ENCODE assay signal across 16 cellular contexts in genomic region chr1:209815931-209816338, GRCh38. TPM values are rescaled to one million over a fixed set of nuclear protein-coding genes. Genes with fewer than 3 reads are reported as not detected.
A peak's percentile ranks its signal among the peaks of the same experiment; 100 is the strongest.
DNase-seq lines count a peak whose midpoint lies in the region; FAIRE-seq and TF ChIP-seq lines count a peak whose summit lies in the region.
"Had no signal": no experiment of that assay in that cellular context is flagged by ENCODE, and none has a peak within 500 bp of the region (broad histone marks: within the 10 kb centered on the region; RNA-seq: fewer than 3 reads in every experiment).

No MANE protein-coding gene starts in this region.

- H3K4me3 ChIP-seq in Caco-2 (ENCODE audit: low read depth, low read length) (no peak overlapping the region), HUES48 (ENCODE audit: low read depth, low read length) (no peak overlapping the region), keratinocyte (ENCODE audit: control insufficient read depth in 2 of 3, extremely low read depth in 1 of 3, insufficient read depth in 2 of 3, low read depth in 1 of 3, low read length in 3 of 3) (peak overlapping the region in 2 of 3 experiments; percentile 61 to 78)
- H3K4me3 ChIP-seq: transverse colon had no signal

- intact Hi-C loops in Caco-2 (cut with micrococcal nuclease; ENCODE audit: unreplicated experiment) = no loop called here
- intact Hi-C loops in activated T-helper 2 cell treated with anti-CD3 and anti-CD28 coated beads, Interferon-gamma antibody, Interleukin-2, Interleukin-4, amounts not matched to agents 10 μg/mL and 5 μg/mL and 100 μg/mL, durations not matched to agents 14 hours and 24 hours and 36 hours (cut with micrococcal nuclease) = no loop called here

- FAIRE-seq in keratinocyte (lab: Jason Lieb, UNC) = peak; percentile 98
- FAIRE-seq: kidney had no signal

- no peaks in the 10 kb centered on the region for H3K9me3 Mint-ChIP-seq in Caco-2 (ENCODE audit: unreplicated experiment)
- no peaks in the 10 kb centered on the region for H3K9me3 Mint-ChIP-seq in activated T-helper 2 cell treated with anti-CD3 and anti-CD28 coated beads, Interferon-gamma antibody, Interleukin-2, Interleukin-4, amounts not matched to agents 10 μg/mL and 5 μg/mL and 100 μg/mL, durations not matched to agents 14 hours and 24 hours and 36 hours
- H3K9me3 Mint-ChIP-seq: activated T-helper 1 cell treated with anti-CD3 and anti-CD28 coated beads, Interleukin-12 subunit alpha, Interleukin-12 subunit beta, Interleukin-2, Interleukin-4 antibody, amounts not matched to agents 30 ng/mL and 10 ng/mL and 1 ng/mL, durations not matched to agents 14 hours and 24 hours and 36 hours; brain; T-helper 2 cell treated with Interferon-gamma antibody and Interleukin-4, amounts not matched to agents 5 μg/mL and 100 μg/mL, for 36 hours had no signal

- DNase-seq in Caco-2 (peak in 1 of 2 experiments; percentile 72), keratinocyte (ENCODE audit: low read depth, low spot score) (peak; percentile 98), putamen (ENCODE audit: low spot score) (no peak), SIG-M5 treated with dmso at 0.1 percent for 504 hours (lab: John Stamatoyannopoulos, UW; ENCODE audit: unreplicated experiment) (no peak), glomerular visceral epithelial cell (ENCODE audit: extremely low spot score) (no peak), NCI-H774 (lab: John Stamatoyannopoulos, UW) (no peak)
- DNase-seq in activated T-helper 2 cell treated with anti-CD3 and anti-CD28 coated beads, Interferon-gamma antibody, Interleukin-2, Interleukin-4, amounts not matched to agents 10 μg/mL and 5 μg/mL and 100 μg/mL, durations not matched to agents 14 hours and 24 hours and 36 hours (ENCODE audit: low spot score) = no peak
- DNase-seq: activated CD4-positive, alpha-beta T cell treated with anti-CD3 and anti-CD28 coated beads for 4 hours; AML-193; effector CD4-positive, alpha-beta T cell; kidney; transverse colon had no signal

- H3K4me3 Mint-ChIP-seq in Caco-2 (ENCODE audit: unreplicated experiment) = peak overlapping the region; percentile 34
- H3K4me3 Mint-ChIP-seq in activated T-helper 2 cell treated with anti-CD3 and anti-CD28 coated beads, Interferon-gamma antibody, Interleukin-2, Interleukin-4, amounts not matched to agents 10 μg/mL and 5 μg/mL and 100 μg/mL, durations not matched to agents 14 hours and 24 hours and 36 hours (ENCODE audit: low read depth) = no peak overlapping the region
- H3K4me3 Mint-ChIP-seq: activated T-helper 1 cell treated with anti-CD3 and anti-CD28 coated beads, Interleukin-12 subunit alpha, Interleukin-12 subunit beta, Interleukin-2, Interleukin-4 antibody, amounts not matched to agents 30 ng/mL and 10 ng/mL and 1 ng/mL, durations not matched to agents 14 hours and 24 hours and 36 hours; T-helper 2 cell treated with Interferon-gamma antibody and Interleukin-4, amounts not matched to agents 5 μg/mL and 100 μg/mL, for 36 hours had no signal

- H3K27me3 Mint-ChIP-seq in Caco-2 (ENCODE audit: insufficient read depth, unreplicated experiment) = no peaks in the 10 kb centered on the region
- H3K27me3 Mint-ChIP-seq in activated T-helper 2 cell treated with anti-CD3 and anti-CD28 coated beads, Interferon-gamma antibody, Interleukin-2, Interleukin-4, amounts not matched to agents 10 μg/mL and 5 μg/mL and 100 μg/mL, durations not matched to agents 14 hours and 24 hours and 36 hours (ENCODE audit: low read depth) = peaks cover 15% of the 10 kb centered on the region

- peak overlapping the region; percentile 82 for H3K27ac Mint-ChIP-seq in Caco-2 (ENCODE audit: unreplicated experiment)
- H3K27ac Mint-ChIP-seq in activated T-helper 2 cell treated with anti-CD3 and anti-CD28 coated beads, Interferon-gamma antibody, Interleukin-2, Interleukin-4, amounts not matched to agents 10 μg/mL and 5 μg/mL and 100 μg/mL, durations not matched to agents 14 hours and 24 hours and 36 hours = peak overlapping the region; percentile 51
- H3K27ac Mint-ChIP-seq: activated T-helper 1 cell treated with anti-CD3 and anti-CD28 coated beads, Interleukin-12 subunit alpha, Interleukin-12 subunit beta, Interleukin-2, Interleukin-4 antibody, amounts not matched to agents 30 ng/mL and 10 ng/mL and 1 ng/mL, durations not matched to agents 14 hours and 24 hours and 36 hours; T-helper 2 cell treated with Interferon-gamma antibody and Interleukin-4, amounts not matched to agents 5 μg/mL and 100 μg/mL, for 36 hours had no signal

- peak overlapping the region; percentile 26 for H3K27ac ChIP-seq in HUES48 (ENCODE audit: low read depth, low read length)
- peak overlapping the region; percentile 100 for H3K27ac ChIP-seq in keratinocyte (ENCODE audit: control insufficient read depth, insufficient read depth, low read length)
- H3K27ac ChIP-seq: transverse colon had no signal

- H3K79me2 ChIP-seq in keratinocyte (ENCODE audit: control insufficient read depth, insufficient read depth, low read length) = no peaks in the 10 kb centered on the region

- BruUV-seq in Caco-2 (replicated peaks; lab: Mats Ljungman, UMichigan) = no TSS peak

- no peaks in the 10 kb centered on the region for H3K36me3 Mint-ChIP-seq in Caco-2 (ENCODE audit: insufficient read depth, unreplicated experiment)
- H3K36me3 Mint-ChIP-seq in activated T-helper 2 cell treated with anti-CD3 and anti-CD28 coated beads, Interferon-gamma antibody, Interleukin-2, Interleukin-4, amounts not matched to agents 10 μg/mL and 5 μg/mL and 100 μg/mL, durations not matched to agents 14 hours and 24 hours and 36 hours (ENCODE audit: low read depth) = no peaks in the 10 kb centered on the region
- H3K36me3 Mint-ChIP-seq: brain had no signal

- H2AFZ ChIP-seq in keratinocyte (ENCODE audit: control insufficient read depth, low read length) = no peak overlapping the region

- CTCF ChIA-PET in Caco-2 (lab: Charles Lee) = no interaction called here

- dilution Hi-C loops in keratinocyte (cut with MboI; ENCODE audit: extremely low pct_ligation_motif_present, low sequenced_read_pairs) = no loop called here

- no peaks in the 10 kb centered on the region for H3K9me1 ChIP-seq in keratinocyte (ENCODE audit: control insufficient read depth, extremely low read depth, insufficient read depth, low read length)

- H3K27me3 ChIP-seq in Caco-2 (replicated peaks; ENCODE audit: control insufficient read depth, insufficient read depth, low read length) (no peaks in the 10 kb centered on the region), HUES48 (ENCODE audit: control insufficient read depth, insufficient read depth, low read length) (no peaks in the 10 kb centered on the region), keratinocyte (ENCODE audit: control insufficient read depth, extremely low read depth, insufficient read depth, low read length) (no peaks in the 10 kb centered on the region)

- H3K4me1 ChIP-seq in Caco-2 (peaks cover 4% of the 10 kb centered on the region; the same call in 1 of the 2 replicates), HUES48 (ENCODE audit: control insufficient read depth, insufficient read depth, low read length) (no peaks in the 10 kb centered on the region), keratinocyte (ENCODE audit: control insufficient read depth, extremely low read depth, insufficient read depth, low read length) (peaks cover 30% of the 10 kb centered on the region)
- H3K4me1 ChIP-seq: transverse colon had no signal

- H3K9me3 ChIP-seq in Caco-2 (no peaks in the 10 kb centered on the region), HUES48 (ENCODE audit: control insufficient read depth, insufficient read depth, low read length) (no peaks in the 10 kb centered on the region), keratinocyte (ENCODE audit: control insufficient read depth, low read depth, low read length) (no peaks in the 10 kb centered on the region)
- H3K9me3 ChIP-seq: transverse colon had no signal

- POLR2A ChIA-PET in Caco-2 (lab: Charles Lee) = no interaction called here

- H4K20me1 ChIP-seq in keratinocyte (ENCODE audit: control insufficient read depth, extremely low read depth, insufficient read depth, low read length) = no peaks in the 10 kb centered on the region

- H3K36me3 ChIP-seq in Caco-2 (ENCODE audit: control insufficient read depth, insufficient read depth, low read length) (no peaks in the 10 kb centered on the region), HUES48 (ENCODE audit: control insufficient read depth, insufficient read depth, low read length) (no peaks in the 10 kb centered on the region), keratinocyte (ENCODE audit: control insufficient read depth in 2 of 2, extremely low read depth in 1 of 2, insufficient read depth in 2 of 2, low read length in 2 of 2) (no peaks in the 10 kb centered on the region)
- H3K36me3 ChIP-seq: transverse colon had no signal

- H3K9ac ChIP-seq in HUES48 (ENCODE audit: low read depth, low read length) = no peak overlapping the region
- peak overlapping the region; percentile 98 for H3K9ac ChIP-seq in keratinocyte (ENCODE audit: control insufficient read depth, extremely low read depth, insufficient read depth, low read length)

- H3K4me1 Mint-ChIP-seq in Caco-2 (ENCODE audit: low read depth, unreplicated experiment) = peaks cover 10% of the 10 kb centered on the region
- peaks cover 9% of the 10 kb centered on the region for H3K4me1 Mint-ChIP-seq in activated T-helper 2 cell treated with anti-CD3 and anti-CD28 coated beads, Interferon-gamma antibody, Interleukin-2, Interleukin-4, amounts not matched to agents 10 μg/mL and 5 μg/mL and 100 μg/mL, durations not matched to agents 14 hours and 24 hours and 36 hours (ENCODE audit: low read depth)
- H3K4me1 Mint-ChIP-seq: brain had no signal

- no peak for TF ChIP-seq CTCF in Caco-2 (IDR thresholded peaks at IDR 0.05; ENCODE audit: insufficient read depth in 1 of 2, low read depth in 1 of 2, low read length in 1 of 2, severe bottlenecking in 1 of 2, unreplicated experiment in 1 of 2)
- TF ChIP-seq CTCF in keratinocyte (optimal IDR thresholded peaks at IDR 0.05 in 1 of 3, IDR thresholded peaks at IDR 0.05 in 1 of 3, conservative IDR thresholded peaks at IDR 0.05 in 1 of 3; ENCODE audit: extremely low read depth in 1 of 3, insufficient read depth in 2 of 3, low read length in 3 of 3) = no peak

- peak overlapping the region; percentile 97 for H3K4me2 ChIP-seq in keratinocyte (ENCODE audit: control insufficient read depth, extremely low read depth, insufficient read depth, low read depth, low read length)

RNA-seq across cellular contexts. Expression of gene IRF6, which starts 10.0 kb away (rescaled TPM):
- total RNA-seq in Caco-2 (2022) = 27.3 and 30.3 TPM in 2 replicates
- total RNA-seq in activated T-helper 2 cell treated with anti-CD3 and anti-CD28 coated beads, Interferon-gamma antibody, Interleukin-2, Interleukin-4, amounts not matched to agents 10 μg/mL and 5 μg/mL and 100 μg/mL, durations not matched to agents 14 hours and 24 hours and 36 hours = 0.25 TPM in 1 of 2 replicates, not detected in the other
- polyA plus RNA-seq in keratinocyte = 467 to 800 TPM (median 476 TPM) in 3 replicates
- 132 TPM for polyA plus RNA-seq in keratinocyte (2011; ENCODE audit: low read depth)
- 474 and 569 TPM in 2 replicates for polyA plus RNA-seq in keratinocyte (2011; cell fraction: cytosol; rRNA removed)
- polyA plus RNA-seq in keratinocyte (2011; cell fraction: nucleus; rRNA removed) = 961 and 1,086 TPM in 2 replicates
- 254 and 343 TPM in 2 replicates for polyA plus RNA-seq in keratinocyte (2012; ENCODE audit: low replicate concordance)
- 820 to 2,146 TPM (median 1,294 TPM) in 3 replicates for polyA minus RNA-seq in keratinocyte
- 651 TPM for polyA minus RNA-seq in keratinocyte (2011; cell fraction: cytosol; rRNA and poly(A)+ RNA removed)
- 976 and 1,920 TPM in 2 replicates for polyA minus RNA-seq in keratinocyte (2011; cell fraction: nucleus; rRNA and poly(A)+ RNA removed)

RNA-seq across cellular contexts. Expression of gene UTP25, which starts 11.8 kb away (rescaled TPM):
- total RNA-seq in Caco-2 (2022) = 9.5 and 9.8 TPM in 2 replicates
- total RNA-seq in activated T-helper 2 cell treated with anti-CD3 and anti-CD28 coated beads, Interferon-gamma antibody, Interleukin-2, Interleukin-4, amounts not matched to agents 10 μg/mL and 5 μg/mL and 100 μg/mL, durations not matched to agents 14 hours and 24 hours and 36 hours = 18.7 and 19.6 TPM in 2 replicates
- polyA plus RNA-seq in keratinocyte = 12.3 to 13.3 TPM (median 12.4 TPM) in 3 replicates
- polyA plus RNA-seq in keratinocyte (2011; ENCODE audit: low read depth) = 6.7 TPM
- polyA plus RNA-seq in keratinocyte (2011; cell fraction: cytosol; rRNA removed) = 5.8 and 11.1 TPM in 2 replicates
- polyA plus RNA-seq in keratinocyte (2011; cell fraction: nucleus; rRNA removed) = 22.9 and 25.9 TPM in 2 replicates
- polyA plus RNA-seq in keratinocyte (2012; ENCODE audit: low replicate concordance) = 6.9 and 8.0 TPM in 2 replicates
- 7.6 to 21.0 TPM (median 15.9 TPM) in 3 replicates for polyA minus RNA-seq in keratinocyte
- 3.8 TPM for polyA minus RNA-seq in keratinocyte (2011; cell fraction: cytosol; rRNA and poly(A)+ RNA removed)
- 21.0 and 35.8 TPM in 2 replicates for polyA minus RNA-seq in keratinocyte (2011; cell fraction: nucleus; rRNA and poly(A)+ RNA removed)

RNA-seq across cellular contexts. Expression of gene C1orf74, which starts 31.6 kb away (rescaled TPM):
- 4.5 TPM in 2 replicates for total RNA-seq in Caco-2 (2022)
- total RNA-seq in activated T-helper 2 cell treated with anti-CD3 and anti-CD28 coated beads, Interferon-gamma antibody, Interleukin-2, Interleukin-4, amounts not matched to agents 10 μg/mL and 5 μg/mL and 100 μg/mL, durations not matched to agents 14 hours and 24 hours and 36 hours = 2.8 and 3.0 TPM in 2 replicates
- polyA plus RNA-seq in keratinocyte = 48.0 to 65.6 TPM (median 58.1 TPM) in 3 replicates
- 13.4 TPM for polyA plus RNA-seq in keratinocyte (2011; ENCODE audit: low read depth)
- 37.2 and 60.6 TPM in 2 replicates for polyA plus RNA-seq in keratinocyte (2011; cell fraction: cytosol; rRNA removed)
- polyA plus RNA-seq in keratinocyte (2011; cell fraction: nucleus; rRNA removed) = 172 and 177 TPM in 2 replicates
- polyA plus RNA-seq in keratinocyte (2012; ENCODE audit: low replicate concordance) = 29.2 and 42.2 TPM in 2 replicates
- polyA minus RNA-seq in keratinocyte = 43.4 to 157 TPM (median 123 TPM) in 3 replicates
- 35.1 TPM for polyA minus RNA-seq in keratinocyte (2011; cell fraction: cytosol; rRNA and poly(A)+ RNA removed)
- polyA minus RNA-seq in keratinocyte (2011; cell fraction: nucleus; rRNA and poly(A)+ RNA removed) = 215 and 523 TPM in 2 replicates

Comparison
In these comparisons a context has a peak if more than half of its experiments do, and no peak if none do; other contexts are left out.
1. H3K4me3 ChIP-seq: peak in keratinocyte (2 of 3); none in Caco-2 (single experiment) and HUES48 (single experiment).
2. RNA of gene IRF6, which starts 10.0 kb away (total RNA-seq): 27.3 to 30.3 TPM in Caco-2; 0.25 TPM in activated T-helper 2 cell treated with anti-CD3 and anti-CD28 coated beads, Interferon-gamma antibody, Interleukin-2, Interleukin-4, amounts not matched to agents 10 μg/mL and 5 μg/mL and 100 μg/mL, durations not matched to agents 14 hours and 24 hours and 36 hours; every median in the first group is over 10 times any median in the second.